13 cellular contexts compared by ENCODE assay signal in the genomic region with DNA sequence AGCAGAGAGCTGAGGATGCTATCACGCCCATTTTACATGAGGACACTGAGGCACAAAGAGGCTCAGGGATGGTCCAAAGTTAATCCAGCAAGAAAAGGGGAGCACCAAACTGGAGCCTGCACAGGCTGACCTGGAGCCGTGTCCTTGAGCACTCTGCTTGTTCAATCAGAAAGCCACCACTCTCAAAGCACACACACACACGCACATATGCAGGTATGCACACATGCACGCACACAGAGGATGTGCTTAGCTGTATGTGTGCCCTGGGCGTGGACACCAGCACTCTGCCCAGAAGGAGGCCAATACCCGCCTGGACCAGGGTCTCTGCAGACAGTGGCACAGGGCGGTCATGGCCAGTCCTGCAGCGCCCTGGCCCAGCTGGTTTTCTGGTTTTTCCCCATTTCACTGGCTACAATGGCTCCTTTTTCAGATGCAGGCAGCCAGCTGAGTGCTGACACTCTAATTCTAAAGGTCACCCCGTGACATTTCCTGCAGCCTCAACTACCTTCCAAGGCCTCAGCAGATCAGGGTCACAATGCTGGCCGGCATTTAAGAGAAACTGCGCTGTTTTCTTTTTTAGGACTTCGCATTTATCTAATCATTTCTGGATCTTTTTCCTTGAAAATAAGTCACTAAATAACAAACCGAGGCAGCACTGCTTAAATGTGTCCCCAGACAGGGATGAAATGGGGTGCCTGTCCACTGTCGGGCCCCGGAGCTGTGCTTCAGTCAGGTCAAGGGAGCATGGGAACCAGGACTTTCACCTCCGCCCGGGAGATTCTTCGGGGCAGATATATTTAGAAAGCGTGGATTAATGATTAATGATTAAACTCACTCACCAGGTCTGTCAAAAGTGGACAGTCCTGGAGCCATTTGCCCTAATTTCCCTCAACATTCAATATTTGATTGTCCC.
DNase-seq lines count a peak whose midpoint lies in the region; ATAC-seq and TF ChIP-seq lines count a peak whose summit lies in the region.
"Had no signal": no experiment of that assay in that cellular context is flagged by ENCODE, and none has a peak within 500 bp of the region (broad histone marks: within the 10 kb centered on the region; RNA-seq: fewer than 3 reads in every experiment).

No MANE protein-coding gene starts in this region.

- no TSS peak for BruUV-seq in PC-9 (replicated peaks; lab: Mats Ljungman, UMichigan)

- H3F3A ChIP-seq in GM23338 (replicated peaks; ENCODE audit: low read depth) (peaks cover 7% of the 10 kb centered on the region; the same call in 1 of the 2 replicates), PC-9 (ENCODE audit: insufficient read depth, low read depth) (no peaks in the 10 kb centered on the region)

- peak overlapping the region; percentile 73 for H3K27ac Mint-ChIP-seq in GM23338
- H3K27ac Mint-ChIP-seq in activated CD4-positive, alpha-beta memory T cell treated with anti-CD3 and anti-CD28 coated beads, Interleukin-2, amount 10 ng/mL, durations not matched to agents 7 days and 5 days, result peak overlapping the region; percentile 70
- H3K27ac Mint-ChIP-seq: mesothelial cell of epicardium had no signal

- H3K36me3 ChIP-seq in GM23338 (ENCODE audit: insufficient read depth) (no peaks in the 10 kb centered on the region), iPS-15b (ENCODE audit: control insufficient read depth, insufficient read depth, low read length) (peaks cover 2% of the 10 kb centered on the region), PC-9 (ENCODE audit: low read depth) (no peaks in the 10 kb centered on the region)

- H3K36me3 Mint-ChIP-seq in GM23338 (ENCODE audit: low read depth), result peaks cover 5% of the 10 kb centered on the region; the same call in 2 of the 3 replicates
- peaks cover 11% of the 10 kb centered on the region for H3K36me3 Mint-ChIP-seq in activated CD4-positive, alpha-beta memory T cell treated with anti-CD3 and anti-CD28 coated beads, Interleukin-2, amount 10 ng/mL, durations not matched to agents 7 days and 5 days (ENCODE audit: low read depth)
- H3K36me3 Mint-ChIP-seq: mesothelial cell of epicardium had no signal

- H3K4me3 ChIP-seq in GM23338 (peak overlapping the region; percentile 33; the same call in 1 of the 2 replicates), iPS-15b (ENCODE audit: low read depth, low read length) (peak overlapping the region; percentile 8), PC-9 (no peak overlapping the region)

- no peaks in the 10 kb centered on the region for H3K9me3 ChIP-seq in iPS-15b (ENCODE audit: control insufficient read depth, insufficient read depth, low read length)
- H3K9me3 ChIP-seq in PC-9 (ENCODE audit: insufficient read depth, low read depth), result no peaks in the 10 kb centered on the region

- H3K4me2 ChIP-seq in GM23338, result peak overlapping the region; percentile 66
- no peak overlapping the region for H3K4me2 ChIP-seq in PC-9

- intact Hi-C loops in sciatic nerve (cut with DNase I), result no loop called here
- intact Hi-C loops in PC-9 (cut with micrococcal nuclease; ENCODE audit: unreplicated experiment), result no loop called here

- peak overlapping the region; percentile 87 for H3K27ac ChIP-seq in GM23338 (ENCODE audit: low read depth)
- no peak overlapping the region for H3K27ac ChIP-seq in PC-9
- H3K27ac ChIP-seq: epithelial cell of prostate had no signal

- POLR2A ChIA-PET in activated CD4-positive, alpha-beta memory T cell treated with anti-CD3 and anti-CD28 coated beads, Interleukin-2, amount 10 ng/mL, durations not matched to agents 7 days and 5 days (lab: Charles Lee), result interaction anchor here (0.6 to 3.7 kb wide), 15 partner anchors 8 to 196 kb away, joined by 3 to 19 read pairs (median 5); partner anchors contain the start of gene HDAC4
- POLR2A ChIA-PET in PC-9 (lab: Charles Lee; ENCODE audit: unreplicated experiment), result interaction anchor here (0.6 kb wide), 1 partner anchor 40 kb away, joined by 4 read pairs; no protein-coding TSS in a partner anchor

- ATAC-seq in GM23338 (peak; percentile 1; the same call in 1 of the 3 replicates), sciatic nerve (peak; percentile 16), HG02970 (IDR thresholded peaks at IDR 0.05; ENCODE audit: low FRiP score, unreplicated experiment) (no peak)

- no peaks in the 10 kb centered on the region; the same call in 2 of the 3 replicates for H3K9me3 Mint-ChIP-seq in GM23338
- H3K9me3 Mint-ChIP-seq in activated CD4-positive, alpha-beta memory T cell treated with anti-CD3 and anti-CD28 coated beads, Interleukin-2, amount 10 ng/mL, durations not matched to agents 7 days and 5 days, result no peaks in the 10 kb centered on the region
- H3K9me3 Mint-ChIP-seq: mesothelial cell of epicardium had no signal

- TF ChIP-seq CTCF in GM23338 (conservative IDR thresholded peaks at IDR 0.05; ENCODE audit: low read depth in 2 of 2) (no peak), PC-9 (conservative IDR thresholded peaks at IDR 0.05) (no peak)

- in situ Hi-C loops in KBM-7 (cut with MboI; ENCODE audit: low pct_unique_long_range_greater_than_20kb, low sequenced_read_pairs), result no loop called here

- peaks cover 51% of the 10 kb centered on the region for H3K4me1 ChIP-seq in GM23338 (ENCODE audit: insufficient read depth)
- peaks cover 24% of the 10 kb centered on the region for H3K4me1 ChIP-seq in iPS-15b (ENCODE audit: control insufficient read depth, insufficient read depth, low read length)
- no peaks in the 10 kb centered on the region for H3K4me1 ChIP-seq in PC-9 (replicated peaks; ENCODE audit: insufficient read depth)

- H3K9ac ChIP-seq in iPS-15b (ENCODE audit: low read depth, low read length), result peak overlapping the region; percentile 47

- CTCF ChIA-PET in activated CD4-positive, alpha-beta memory T cell treated with anti-CD3 and anti-CD28 coated beads, Interleukin-2, amount 10 ng/mL, durations not matched to agents 7 days and 5 days (lab: Charles Lee), result interaction anchor here (0.7 to 2.1 kb wide), 2 partner anchors 29 to 152 kb away, joined by 3 to 10 read pairs; no protein-coding TSS in a partner anchor
- CTCF ChIA-PET in PC-9 (lab: Charles Lee), result no interaction called here

- H4K20me1 ChIP-seq in GM23338 (replicated peaks; ENCODE audit: insufficient read depth) (peaks cover under 1% of the 10 kb centered on the region), PC-9 (ENCODE audit: insufficient read depth) (peaks cover 4% of the 10 kb centered on the region; the same call in 1 of the 2 replicates)

- H3K9me2 ChIP-seq in GM23338 (ENCODE audit: insufficient read depth), result no peaks in the 10 kb centered on the region
- H3K9me2 ChIP-seq in PC-9 (ENCODE audit: insufficient read depth), result no peaks in the 10 kb centered on the region

- DNase-seq in GM23338 (ENCODE audit: low spot score), result no peak
- DNase-seq in activated CD4-positive, alpha-beta memory T cell treated with anti-CD3 and anti-CD28 coated beads, Interleukin-2, amount 10 ng/mL, durations not matched to agents 7 days and 5 days, result no peak
- DNase-seq in sciatic nerve (ENCODE audit: low spot score), result peak; percentile 61
- DNase-seq in Kasumi-1 (lab: John Stamatoyannopoulos, UW), result no peak
- DNase-seq in KBM-7, result no peak
- DNase-seq in PC-9, result no peak
- DNase-seq: GF-D8, NCI-H187, SIG-M5 had no signal

- peaks cover 18% of the 10 kb centered on the region for H3K27me3 Mint-ChIP-seq in GM23338 (ENCODE audit: insufficient read depth, low read depth, poor library complexity)
- H3K27me3 Mint-ChIP-seq in activated CD4-positive, alpha-beta memory T cell treated with anti-CD3 and anti-CD28 coated beads, Interleukin-2, amount 10 ng/mL, durations not matched to agents 7 days and 5 days, result peaks cover 12% of the 10 kb centered on the region

- H3K79me2 ChIP-seq in GM23338 (replicated peaks; ENCODE audit: insufficient read depth) (peaks cover 79% of the 10 kb centered on the region), PC-9 (ENCODE audit: low read depth) (no peaks in the 10 kb centered on the region)

- H3K27me3 ChIP-seq in GM23338 (ENCODE audit: insufficient read depth) (no peaks in the 10 kb centered on the region), iPS-15b (ENCODE audit: control insufficient read depth, insufficient read depth, low read length) (no peaks in the 10 kb centered on the region), PC-9 (ENCODE audit: insufficient read depth, low read depth) (no peaks in the 10 kb centered on the region)

- H3K4me1 Mint-ChIP-seq in GM23338, result peaks cover 81% of the 10 kb centered on the region
- H3K4me1 Mint-ChIP-seq in activated CD4-positive, alpha-beta memory T cell treated with anti-CD3 and anti-CD28 coated beads, Interleukin-2, amount 10 ng/mL, durations not matched to agents 7 days and 5 days, result peaks cover 63% of the 10 kb centered on the region

- H2AFZ ChIP-seq in GM23338 (no peak overlapping the region), PC-9 (no peak overlapping the region)

- H3K4me3 Mint-ChIP-seq in GM23338, result no peak overlapping the region; the same call in 2 of the 3 replicates
- H3K4me3 Mint-ChIP-seq in activated CD4-positive, alpha-beta memory T cell treated with anti-CD3 and anti-CD28 coated beads, Interleukin-2, amount 10 ng/mL, durations not matched to agents 7 days and 5 days, result peak overlapping the region; percentile 33
- H3K4me3 Mint-ChIP-seq: mesothelial cell of epicardium had no signal

TF ChIP-seq in GM23338, 12 proteins besides CTCF, POLR2A, EP300 and RAD21 (continues in another document):
- TF ChIP-seq STAT1 (IDR thresholded peaks at IDR 0.05; ENCODE audit: unreplicated experiment) (no peak), ETS1 (IDR thresholded peaks at IDR 0.05) (no peak), ZNF331 (CRISPR knock-in tag; IDR thresholded peaks at IDR 0.05; ENCODE audit: low read depth) (no peak), NANOG (IDR thresholded peaks at IDR 0.05; ENCODE audit: borderline replicate concordance) (no peak)
